Comparison of ENCODE assay signal across 8 cellular contexts in genomic region chr1:39902121-39902807, GRCh38. TPM values are rescaled to one million over a fixed set of nuclear protein-coding genes. Genes with fewer than 3 reads are reported as not detected.
DNase-seq lines count a peak whose midpoint lies in the region; ATAC-seq and TF ChIP-seq lines count a peak whose summit lies in the region.

No MANE protein-coding gene starts in this region.

- peaks cover 10% of the 10 kb centered on the region; the same call in 1 of the 2 replicates for H4K20me1 ChIP-seq in BLaER1

- H3K36me3 ChIP-seq in BLaER1 (no peaks in the 10 kb centered on the region), Panc1 (ENCODE audit: control insufficient read depth, insufficient read depth, low read length) (no peaks in the 10 kb centered on the region), thyroid gland (no peaks in the 10 kb centered on the region)

- H3K4me3 ChIP-seq in BLaER1, result peak overlapping the region; percentile 82
- H3K4me3 ChIP-seq in Panc1 (ENCODE audit: low read depth in 2 of 2, low read length in 2 of 2), result peak overlapping the region; percentile 52 to 60
- peak overlapping the region; percentile 13 to 60 (median 51) for H3K4me3 ChIP-seq in thyroid gland (replicated peaks in 1 of 3)

- TF ChIP-seq CTCF in Panc1 (IDR thresholded peaks at IDR 0.05) (peak; percentile 90), omental fat pad (IDR thresholded peaks at IDR 0.05) (peak in 1 of 3 donors; percentile 32), thyroid gland (IDR thresholded peaks at IDR 0.05) (peak; percentile 72 to 90 (median 78))

- H3K9ac ChIP-seq in BLaER1, result peak overlapping the region; percentile 70

- peaks cover 10% of the 10 kb centered on the region for H3K4me1 ChIP-seq in BLaER1
- H3K4me1 ChIP-seq in Panc1 (ENCODE audit: control insufficient read depth, insufficient read depth, low read length), result peaks cover 9% of the 10 kb centered on the region
- peaks cover 6 to 24% of the 10 kb centered on the region in 2 donors for H3K4me1 ChIP-seq in thyroid gland

- H3K4me2 ChIP-seq in BLaER1, result peak overlapping the region; percentile 97

- no TSS peak for BruUV-seq in Panc1 (replicated peaks; lab: Mats Ljungman, UMichigan)

- WGBS in thyroid gland, 2 donors, result 5 to 8% methylated on average over 13 to 37 of the region's 46 CpGs

- intact Hi-C loops in Panc1 (cut with micrococcal nuclease; ENCODE audit: unreplicated experiment), result loop anchor here (5.0 kb wide), 1 partner anchor 85 kb away; no protein-coding TSS in a partner anchor
- intact Hi-C loops in thyroid gland (cut with DNase I), result loop anchor here (5.0 kb wide), 1 partner anchor 85 kb away; no protein-coding TSS in a partner anchor

- CTCF ChIA-PET in Panc1 (lab: Charles Lee), result interaction anchor here (0.5 to 1.5 kb wide), 11 partner anchors 9 to 296 kb away, joined by 3 to 11 read pairs (median 4); no protein-coding TSS in a partner anchor

- H3K27me3 ChIP-seq in BLaER1, result peaks cover 66% of the 10 kb centered on the region
- peaks cover 16% of the 10 kb centered on the region for H3K27me3 ChIP-seq in Panc1 (ENCODE audit: control insufficient read depth, insufficient read depth, low read length)
- H3K27me3 ChIP-seq in thyroid gland, result no peaks in the 10 kb centered on the region

- DNase-seq in Panc1 (ENCODE audit: low read depth, low spot score), result no peak
- peak; percentile 90 for DNase-seq in activated effector memory CD4-positive, alpha-beta T cell treated with anti-CD3 and anti-CD28 coated beads, Interleukin-2, amount 50 U/mL, for 16 hours
- peak; percentile 45 for DNase-seq in globus pallidus (ENCODE audit: low spot score)
- DNase-seq in omental fat pad (ENCODE audit: low spot score), result peak; percentile 42
- DNase-seq in thyroid gland, result peak; percentile 88

- in situ Hi-C loops in Panc1 (cut with HindIII; ENCODE audit: low pct_unique_long_range_greater_than_20kb, low sequenced_read_pairs), result no loop called here

- H3K9me3 ChIP-seq in BLaER1 (no peaks in the 10 kb centered on the region), Panc1 (ENCODE audit: control insufficient read depth, insufficient read depth, low read depth, low read length) (no peaks in the 10 kb centered on the region), thyroid gland (no peaks in the 10 kb centered on the region)

- POLR2A ChIA-PET in Panc1 (lab: Charles Lee), result interaction anchor here (0.6 kb wide), 1 partner anchor 51 kb away, joined by 3 read pairs; no protein-coding TSS in a partner anchor

- ATAC-seq in GM19438 (IDR thresholded peaks at IDR 0.05; ENCODE audit: low read depth, unreplicated experiment) (peak; percentile 64), HG03521 (IDR thresholded peaks at IDR 0.05; ENCODE audit: unreplicated experiment) (peak; percentile 68), Panc1 (peak; percentile 80), omental fat pad (ENCODE audit: low FRiP score) (peak; percentile 70)

- no peak for TF ChIP-seq POLR2A in thyroid gland (IDR thresholded peaks at IDR 0.05)

- H3K27ac ChIP-seq in BLaER1 (no peak overlapping the region), Panc1 (ENCODE audit: low read length) (no peak overlapping the region), thyroid gland (peak overlapping the region in 1 of 3 donors; percentile 70)

RNA-seq across cellular contexts. Expression of gene MYCL, which starts 0.5 kb away (rescaled TPM):
- total RNA-seq in Panc1 (2021; ENCODE audit: unreplicated experiment) (2.0 TPM), omental fat pad (1 to 10 TPM in 1 of 4 donors, under 1 TPM in 1, not detected in 2; 0.31 to 1.3 TPM), thyroid gland (1 to 10 TPM; 1.4 to 3.9 (median 3.5) TPM)
- 1.1 TPM for polyA plus RNA-seq in Panc1 (2012; ENCODE audit: insufficient read length)

RNA-seq across cellular contexts. Expression of gene TRIT1, which starts 19.0 kb away (rescaled TPM):
- total RNA-seq in Panc1 (2021; ENCODE audit: unreplicated experiment) (22.7 TPM), omental fat pad (10 to 100 TPM in 3 of 4 donors, 1 to 10 TPM in 1; 8.4 to 15.8 (median 13.1) TPM), thyroid gland (10 to 100 TPM; 22.6 to 35.2 (median 25.3) TPM)
- polyA plus RNA-seq in Panc1 (2012; ENCODE audit: insufficient read length), result 18.1 TPM

RNA-seq across cellular contexts. Expression of gene MFSD2A, which starts 52.7 kb away (rescaled TPM):
- total RNA-seq in Panc1 (2021; ENCODE audit: unreplicated experiment) (1.2 TPM), omental fat pad (10 to 100 TPM in 2 of 4 donors, 1 to 10 TPM in 1, under 1 TPM in 1; 0.95 to 75.9 (median 41.1) TPM), thyroid gland (10 to 100 TPM in 2 of 4 donors, 1 to 10 TPM in 2; 8.9 to 60.8 (median 16.5) TPM)
- polyA plus RNA-seq in Panc1 (2012; ENCODE audit: insufficient read length), result 0.71 TPM
